Comparison of ENCODE assay signal across 24 cellular contexts in genomic region chr6:114280239-114280982, GRCh38.
"Had no signal": no experiment of that assay in that cellular context is flagged by ENCODE, and none has a peak within 500 bp of the region (broad histone marks: within the 10 kb centered on the region; RNA-seq: fewer than 3 reads in every experiment).

No MANE protein-coding gene starts in this region.

- H3K4me3 Mint-ChIP-seq: naive thymus-derived CD4-positive, alpha-beta T cell; natural killer cell treated with Interleukin-12 subunit alpha and Interleukin-12 subunit beta and Interleukin-15 and Interleukin-18, amount 100 ng/mL, for 72 hours; stimulated activated effector memory CD8-positive, alpha-beta T cell treated with anti-CD3 and anti-CD28 coated beads, Interleukin-12 subunit alpha, Interleukin-12 subunit beta, amount 100 ng/mL, for 72 hours; stimulated activated naive CD8-positive, alpha-beta T cell treated with anti-CD3 and anti-CD28 coated beads, Interleukin-15, Interleukin-2, amounts not matched to agents 100 ng/mL and 50 ng/mL, for 24 hours; type B pancreatic cell had no signal

- H3K4me1 ChIP-seq: left ventricle myocardium inferior, right atrium auricular region, suprapubic skin, tibial artery, uterus had no signal

- H3K4me3 ChIP-seq: left ventricle myocardium inferior, lung, mucosa of descending colon, ovary, right atrium auricular region, skin epidermis, suprapubic skin, thoracic aorta, tibial artery, uterus had no signal

- H3K4me1 Mint-ChIP-seq: naive thymus-derived CD4-positive, alpha-beta T cell; stimulated activated effector memory CD8-positive, alpha-beta T cell treated with anti-CD3 and anti-CD28 coated beads, Interleukin-12 subunit alpha, Interleukin-12 subunit beta, amount 100 ng/mL, for 72 hours had no signal

- H3K27me3 ChIP-seq: ovary, right atrium auricular region, suprapubic skin, tibial artery, uterus had no signal

- H3K27me3 Mint-ChIP-seq: natural killer cell treated with Interleukin-12 subunit alpha and Interleukin-12 subunit beta and Interleukin-15 and Interleukin-18, amount 100 ng/mL, for 72 hours had no signal

- ATAC-seq: mucosa of descending colon; naive thymus-derived CD4-positive, alpha-beta T cell; natural killer cell treated with Interleukin-12 subunit alpha and Interleukin-12 subunit beta and Interleukin-15 and Interleukin-18, amount 100 ng/mL, for 72 hours; sciatic nerve; stimulated activated effector memory CD8-positive, alpha-beta T cell treated with anti-CD3 and anti-CD28 coated beads, Interleukin-12 subunit alpha, Interleukin-12 subunit beta, amount 100 ng/mL, for 72 hours had no signal

- H3K36me3 ChIP-seq: left ventricle myocardium inferior, ovary, right atrium auricular region, suprapubic skin, thoracic aorta, tibial artery, uterus had no signal

- H3K36me3 Mint-ChIP-seq: naive thymus-derived CD4-positive, alpha-beta T cell; natural killer cell treated with Interleukin-12 subunit alpha and Interleukin-12 subunit beta and Interleukin-15 and Interleukin-18, amount 100 ng/mL, for 72 hours; stimulated activated effector memory CD8-positive, alpha-beta T cell treated with anti-CD3 and anti-CD28 coated beads, Interleukin-12 subunit alpha, Interleukin-12 subunit beta, amount 100 ng/mL, for 72 hours had no signal

- H3K27ac ChIP-seq: left ventricle myocardium inferior, ovary, right atrium auricular region, skin epidermis, suprapubic skin, thoracic aorta, tibial artery, uterus had no signal

- H3K27ac Mint-ChIP-seq: naive thymus-derived CD4-positive, alpha-beta T cell; natural killer cell treated with Interleukin-12 subunit alpha and Interleukin-12 subunit beta and Interleukin-15 and Interleukin-18, amount 100 ng/mL, for 72 hours; progenitor cell of endocrine pancreas; stimulated activated effector memory CD8-positive, alpha-beta T cell treated with anti-CD3 and anti-CD28 coated beads, Interleukin-12 subunit alpha, Interleukin-12 subunit beta, amount 100 ng/mL, for 72 hours; stimulated activated naive CD8-positive, alpha-beta T cell treated with anti-CD3 and anti-CD28 coated beads, Interleukin-15, Interleukin-2, amounts not matched to agents 100 ng/mL and 50 ng/mL, for 24 hours; type B pancreatic cell had no signal

- H3K9me3 ChIP-seq: left ventricle myocardium inferior, mucosa of descending colon, ovary, right atrium auricular region, suprapubic skin, thoracic aorta, tibial artery, uterus had no signal

- H3K9me3 Mint-ChIP-seq: stimulated activated naive CD8-positive, alpha-beta T cell treated with anti-CD3 and anti-CD28 coated beads, Interleukin-15, Interleukin-2, amounts not matched to agents 100 ng/mL and 50 ng/mL, for 24 hours; type B pancreatic cell had no signal

- DNase-seq: hypothalamus; islet precursor cell; left ventricle myocardium inferior; mucosa of descending colon; naive thymus-derived CD4-positive, alpha-beta T cell; ovary; stimulated activated CD4-positive, alpha-beta T cell treated with anti-CD3 and anti-CD28 coated beads, Interleukin-12 subunit alpha, Interleukin-12 subunit beta, amount 100 ng/mL, for 4 hours; stimulated activated CD4-positive, alpha-beta T cell treated with anti-CD3 and anti-CD28 coated beads, Interleukin-15, amount 100 ng/mL, for 24 hours; stimulated activated CD4-positive, alpha-beta T cell treated with anti-CD3 and anti-CD28 coated beads, Interleukin-2, amount 100 ng/mL, for 24 hours; stimulated activated CD4-positive, alpha-beta T cell treated with anti-CD3 and anti-CD28 coated beads, Interleukin-4, amount 100 ng/mL, for 1 hour; stimulated activated naive CD4-positive, alpha-beta T cell; tibial artery; uterus had no signal
